Comparison of ENCODE assay signal across 27 cellular contexts in genomic region chr17:70804161-70804560, GRCh38.
DNase-seq lines count a peak whose midpoint lies in the region; ATAC-seq, FAIRE-seq and TF ChIP-seq lines count a peak whose summit lies in the region.
"Had no signal": no experiment of that assay in that cellular context is flagged by ENCODE, and none has a peak within 500 bp of the region (broad histone marks: within the 10 kb centered on the region; RNA-seq: fewer than 3 reads in every experiment).

No MANE protein-coding gene starts in this region.

- no peaks in the 10 kb centered on the region for H3K36me3 Mint-ChIP-seq in stimulated activated memory B cell treated with anti-CD40 and anti-IgM and Interleukin-4, amounts not matched to agents 10 μg/mL and 1 μg/mL and 100 μg/mL, for 72 hours
- no peaks in the 10 kb centered on the region for H3K36me3 Mint-ChIP-seq in effector memory CD8-positive, alpha-beta T cell (ENCODE audit: insufficient read depth)
- H3K36me3 Mint-ChIP-seq: neural progenitor cell had no signal

- H3K27me3 ChIP-seq in GM23248 (replicated peaks; ENCODE audit: insufficient read depth) (no peaks in the 10 kb centered on the region), bronchial epithelial cell (ENCODE audit: control insufficient read depth, insufficient read depth, low read length) (no peaks in the 10 kb centered on the region)
- H3K27me3 ChIP-seq: cardiac muscle cell, esophagus squamous epithelium, neural progenitor cell, right lobe of liver, SJSA1 had no signal

- H3K36me3 ChIP-seq in GM23248 (ENCODE audit: low read depth): no peaks in the 10 kb centered on the region
- no peaks in the 10 kb centered on the region for H3K36me3 ChIP-seq in bronchial epithelial cell (ENCODE audit: control insufficient read depth, insufficient read depth, low read length)
- H3K36me3 ChIP-seq: cardiac muscle cell, esophagus squamous epithelium, neural progenitor cell, right lobe of liver, SJSA1 had no signal

- H3K9ac ChIP-seq in GM23248: no peak overlapping the region
- H3K9ac ChIP-seq: neural progenitor cell had no signal

- no peak overlapping the region for H3K4me2 ChIP-seq in GM23248 (ENCODE audit: unreplicated experiment)
- H3K4me2 ChIP-seq: neural progenitor cell had no signal

- no peak overlapping the region for H3K4me3 Mint-ChIP-seq in stimulated activated memory B cell treated with anti-CD40 and anti-IgM and Interleukin-4, amounts not matched to agents 10 μg/mL and 1 μg/mL and 100 μg/mL, for 72 hours
- H3K4me3 Mint-ChIP-seq in effector memory CD8-positive, alpha-beta T cell: no peak overlapping the region
- H3K4me3 Mint-ChIP-seq: activated B cell treated with CpG ODN at 0.5 μM for 24 hours; activated naive CD4-positive, alpha-beta T cell treated with anti-CD3 and anti-CD28 coated beads for 36 hours; activated T-cell treated with anti-CD3 and anti-CD28 coated beads, Interleukin-2, amount 50 U/mL, for 72 hours; CD4-positive, alpha-beta T cell; neural progenitor cell had no signal

- no peaks in the 10 kb centered on the region for H3K9me3 ChIP-seq in GM23248 (ENCODE audit: low read depth)
- H3K9me3 ChIP-seq: right lobe of liver had no signal

- H3K27ac Mint-ChIP-seq in stimulated activated memory B cell treated with anti-CD40 and anti-IgM and Interleukin-4, amounts not matched to agents 10 μg/mL and 1 μg/mL and 100 μg/mL, for 72 hours: no peak overlapping the region
- H3K27ac Mint-ChIP-seq in effector memory CD8-positive, alpha-beta T cell: no peak overlapping the region
- H3K27ac Mint-ChIP-seq: activated B cell treated with CpG ODN at 0.5 μM for 24 hours; activated naive CD4-positive, alpha-beta T cell treated with anti-CD3 and anti-CD28 coated beads for 36 hours; activated T-cell treated with anti-CD3 and anti-CD28 coated beads, Interleukin-2, amount 50 U/mL, for 72 hours; CD4-positive, alpha-beta T cell; neural progenitor cell had no signal

- no peaks in the 10 kb centered on the region for H3K9me2 ChIP-seq in GM23248 (ENCODE audit: insufficient read depth)

- H3K4me1 Mint-ChIP-seq in stimulated activated memory B cell treated with anti-CD40 and anti-IgM and Interleukin-4, amounts not matched to agents 10 μg/mL and 1 μg/mL and 100 μg/mL, for 72 hours: no peaks in the 10 kb centered on the region
- no peaks in the 10 kb centered on the region for H3K4me1 Mint-ChIP-seq in effector memory CD8-positive, alpha-beta T cell (ENCODE audit: low read depth in 2 of 2)
- H3K4me1 Mint-ChIP-seq: activated B cell treated with CpG ODN at 0.5 μM for 24 hours, neural progenitor cell had no signal

- H3K9me3 Mint-ChIP-seq in stimulated activated memory B cell treated with anti-CD40 and anti-IgM and Interleukin-4, amounts not matched to agents 10 μg/mL and 1 μg/mL and 100 μg/mL, for 72 hours: peaks cover 7% of the 10 kb centered on the region
- H3K9me3 Mint-ChIP-seq in effector memory CD8-positive, alpha-beta T cell: peaks cover 0 to 14% of the 10 kb centered on the region in 2 donors

- DNase-seq in GM23248 (peak; percentile 63), bronchial epithelial cell (ENCODE audit: low read depth) (peak; percentile 28), islet precursor cell (peak; percentile 28), Kasumi-1 (lab: John Stamatoyannopoulos, UW) (no peak), left ventricle myocardium superior (no peak)
- no peak for DNase-seq in effector memory CD8-positive, alpha-beta T cell
- DNase-seq: activated B cell treated with CpG ODN at 0.5 μM for 24 hours; activated CD4-positive, alpha-beta T cell treated with anti-CD3 and anti-CD28 coated beads, Interleukin-2, amount 50 U/mL, for 1 hour; activated naive CD4-positive, alpha-beta T cell treated with anti-CD3 and anti-CD28 coated beads for 36 hours; activated T-cell treated with anti-CD3 and anti-CD28 coated beads, Interleukin-2, amount 50 U/mL, for 72 hours; AML-193; CD4-positive, alpha-beta T cell; esophagus squamous epithelium; H7; MM.1S; NCI-H1417 treated with DMSO at 0.1 percent for 48 hours; NCI-H2081 treated with DMSO at 0.1 percent for 48 hours; NCI-H226; NCI-H774; right lobe of liver; RPMI8226; stimulated activated CD4-positive, alpha-beta T cell treated with anti-CD3 and anti-CD28 coated beads, Interleukin-12 subunit alpha, Interleukin-12 subunit beta, amount 100 ng/mL, for 4 hours; stimulated activated CD4-positive, alpha-beta T cell treated with anti-CD3 and anti-CD28 coated beads, Interleukin-4, amount 100 ng/mL, for 1 hour had no signal

- no peaks in the 10 kb centered on the region for H3K4me1 ChIP-seq in GM23248 (ENCODE audit: insufficient read depth)
- H3K4me1 ChIP-seq: esophagus squamous epithelium, neural progenitor cell, right lobe of liver, SJSA1 had no signal

- H2AFZ ChIP-seq in GM23248: no peak overlapping the region
- H2AFZ ChIP-seq: neural progenitor cell had no signal

- no peak overlapping the region for H3K4me3 ChIP-seq in GM23248
- H3K4me3 ChIP-seq in bronchial epithelial cell (ENCODE audit: low read depth, low read length): no peak overlapping the region
- H3K4me3 ChIP-seq: cardiac muscle cell, esophagus squamous epithelium, neural progenitor cell, right lobe of liver, SJSA1 had no signal

- ATAC-seq in left ventricle myocardium superior: no peak
- ATAC-seq in stimulated activated memory B cell treated with anti-CD40 and anti-IgM and Interleukin-4, amounts not matched to agents 10 μg/mL and 1 μg/mL and 100 μg/mL, for 72 hours: no peak
- ATAC-seq in effector memory CD8-positive, alpha-beta T cell (replicated peaks): no peak
- ATAC-seq: activated T-cell treated with anti-CD3 and anti-CD28 coated beads, Interleukin-2, amount 50 U/mL, for 72 hours; right lobe of liver had no signal

- no peak overlapping the region for H3K27ac ChIP-seq in GM23248
- H3K27ac ChIP-seq: cardiac muscle cell, esophagus squamous epithelium, neural progenitor cell, right lobe of liver, SJSA1 had no signal

- no peak for TF ChIP-seq CTCF in bronchial epithelial cell (IDR thresholded peaks at IDR 0.05; ENCODE audit: insufficient read depth, low read length, severe bottlenecking)

- H3K27me3 Mint-ChIP-seq in stimulated activated memory B cell treated with anti-CD40 and anti-IgM and Interleukin-4, amounts not matched to agents 10 μg/mL and 1 μg/mL and 100 μg/mL, for 72 hours: no peaks in the 10 kb centered on the region
- H3K27me3 Mint-ChIP-seq in effector memory CD8-positive, alpha-beta T cell: no peaks in the 10 kb centered on the region
- H3K27me3 Mint-ChIP-seq: activated B cell treated with CpG ODN at 0.5 μM for 24 hours; CD4-positive, alpha-beta T cell had no signal

- in situ Hi-C loops in GM23248 (cut with MboI): no loop called here

- intact Hi-C loops in left ventricle myocardium superior (cut with micrococcal nuclease): no loop called here

- H3F3A ChIP-seq in GM23248 (ENCODE audit: insufficient read depth): 0 out of 2 replicates have a peak, but pooled peaks cover 4% of the 10 kb centered on the region

- H4K20me1 ChIP-seq in GM23248 (ENCODE audit: insufficient read depth): no peaks in the 10 kb centered on the region

- no peak for FAIRE-seq in bronchial epithelial cell (lab: Jason Lieb, UNC)

- H3K79me2 ChIP-seq in GM23248 (ENCODE audit: insufficient read depth): no peaks in the 10 kb centered on the region

Comparison
In these comparisons a context has a peak if more than half of its experiments do, and no peak if none do; other contexts are left out.
1. DNase-seq: peak in GM23248 (single experiment), bronchial epithelial cell (single experiment) and islet precursor cell (single experiment); none in Kasumi-1 (0 of 2), left ventricle myocardium superior (single experiment) and effector memory CD8-positive, alpha-beta T cell (0 of 3).